In genomic region chr11:93524173-93524536, GRCh38 we compare ENCODE assay signal across 12 cellular contexts. TPM values are rescaled to one million over a fixed set of nuclear protein-coding genes. Genes with fewer than 3 reads are reported as not detected.
DNase-seq lines count a peak whose midpoint lies in the region; ATAC-seq and TF ChIP-seq lines count a peak whose summit lies in the region.
"Had no signal": no experiment of that assay in that cellular context is flagged by ENCODE, and none has a peak within 500 bp of the region (broad histone marks: within the 10 kb centered on the region; RNA-seq: fewer than 3 reads in every experiment).

No MANE protein-coding gene starts in this region.

- no peaks in the 10 kb centered on the region for H3F3A ChIP-seq in GM23338 (replicated peaks; ENCODE audit: low read depth)
- no peaks in the 10 kb centered on the region for H3F3A ChIP-seq in MM.1S (ENCODE audit: insufficient read depth, low read length)

- H3K9me3 ChIP-seq in MM.1S (replicated peaks; ENCODE audit: insufficient read depth, low read length), result no peaks in the 10 kb centered on the region
- H3K9me3 ChIP-seq in parathyroid adenoma (ENCODE audit: control insufficient read depth, low read length), result no peaks in the 10 kb centered on the region

- H3K36me3 Mint-ChIP-seq in activated CD4-positive, alpha-beta T cell treated with anti-CD3 and anti-CD28 coated beads, Interleukin-2, amount 10 ng/mL, durations not matched to agents 7 days and 5 days (ENCODE audit: low read depth), result peaks cover 27% of the 10 kb centered on the region
- H3K36me3 Mint-ChIP-seq in GM23338 (ENCODE audit: low read depth), result peaks cover 6% of the 10 kb centered on the region; the same call in 1 of the 3 replicates

- DNase-seq in activated CD4-positive, alpha-beta T cell treated with anti-CD3 and anti-CD28 coated beads, Interleukin-2, amount 10 ng/mL, durations not matched to agents 7 days and 5 days, result no peak
- DNase-seq in activated CD4-positive, alpha-beta T cell treated with anti-CD3 and anti-CD28 coated beads, Interleukin-2, amount 50 U/mL, for 1 hour, result no peak
- no peak for DNase-seq in GM23338 (ENCODE audit: low spot score)
- peak; percentile 21 for DNase-seq in MM.1S
- DNase-seq in GM19238 (ENCODE audit: insufficient read length, low spot score), result no peak
- no peak for DNase-seq in SW480 (ENCODE audit: low spot score)
- DNase-seq in pons (ENCODE audit: low spot score), result no peak
- DNase-seq: ACHN; NCI-H1048; nucleus accumbens; stimulated activated naive CD4-positive, alpha-beta T cell had no signal

- H3K4me1 Mint-ChIP-seq in activated CD4-positive, alpha-beta T cell treated with anti-CD3 and anti-CD28 coated beads, Interleukin-2, amount 10 ng/mL, durations not matched to agents 7 days and 5 days, result peaks cover 95% of the 10 kb centered on the region
- H3K4me1 Mint-ChIP-seq in GM23338, result peaks cover 59% of the 10 kb centered on the region

- CTCF ChIA-PET in activated CD4-positive, alpha-beta T cell treated with anti-CD3 and anti-CD28 coated beads, Interleukin-2, amount 10 ng/mL, durations not matched to agents 7 days and 5 days (lab: Charles Lee), result interaction anchor here (0.8 to 1.3 kb wide), 3 partner anchors 9 to 18 kb away, joined by 3 to 6 read pairs (median 5); no protein-coding TSS in a partner anchor

- H3K9me3 Mint-ChIP-seq in activated CD4-positive, alpha-beta T cell treated with anti-CD3 and anti-CD28 coated beads, Interleukin-2, amount 10 ng/mL, durations not matched to agents 7 days and 5 days, result no peaks in the 10 kb centered on the region
- H3K9me3 Mint-ChIP-seq in GM23338, result no peaks in the 10 kb centered on the region

- TF ChIP-seq CTCF in GM23338 (conservative IDR thresholded peaks at IDR 0.05; ENCODE audit: low read depth in 2 of 2), result no peak
- no peak for TF ChIP-seq CTCF in MM.1S (IDR thresholded peaks at IDR 0.05; ENCODE audit: low read length)
- TF ChIP-seq CTCF in parathyroid adenoma (IDR thresholded peaks at IDR 0.05), result no peak

- H3K36me3 ChIP-seq in GM23338 (ENCODE audit: insufficient read depth) (no peaks in the 10 kb centered on the region), MM.1S (replicated peaks; ENCODE audit: insufficient read depth, low read length) (no peaks in the 10 kb centered on the region), parathyroid adenoma (ENCODE audit: control insufficient read depth, insufficient read depth, low read length) (no peaks in the 10 kb centered on the region)

- H2AFZ ChIP-seq in GM23338 (no peak overlapping the region), MM.1S (ENCODE audit: low read length) (peak overlapping the region; percentile 31; the same call in 1 of the 2 replicates), parathyroid adenoma (no peak overlapping the region)

- H3K4me3 ChIP-seq in GM23338 (no peak overlapping the region), MM.1S (ENCODE audit: low read length) (peak overlapping the region; percentile 44), parathyroid adenoma (ENCODE audit: low read depth, low read length) (no peak overlapping the region)

- H3K27me3 Mint-ChIP-seq in activated CD4-positive, alpha-beta T cell treated with anti-CD3 and anti-CD28 coated beads, Interleukin-2, amount 10 ng/mL, durations not matched to agents 7 days and 5 days, result no peaks in the 10 kb centered on the region
- peaks cover 2% of the 10 kb centered on the region for H3K27me3 Mint-ChIP-seq in GM23338 (ENCODE audit: insufficient read depth, low read depth, poor library complexity)

- no peaks in the 10 kb centered on the region for H3K27me3 ChIP-seq in GM23338 (ENCODE audit: insufficient read depth)
- no peaks in the 10 kb centered on the region for H3K27me3 ChIP-seq in MM.1S (replicated peaks; ENCODE audit: insufficient read depth, low read length)
- H3K27me3 ChIP-seq in parathyroid adenoma (ENCODE audit: control insufficient read depth, insufficient read depth, low read length), result no peaks in the 10 kb centered on the region

- H3K79me2 ChIP-seq in GM23338 (replicated peaks; ENCODE audit: insufficient read depth) (peaks cover 86% of the 10 kb centered on the region), MM.1S (ENCODE audit: low read length) (0 out of 2 replicates have a peak, but pooled peaks cover 6% of the 10 kb centered on the region), parathyroid adenoma (peaks cover 3% of the 10 kb centered on the region)

- no peak overlapping the region for H3K4me2 ChIP-seq in GM23338
- peak overlapping the region; percentile 83; the same call in 1 of the 2 replicates for H3K4me2 ChIP-seq in MM.1S (ENCODE audit: low read depth, low read length)
- H3K4me2 ChIP-seq in parathyroid adenoma (ENCODE audit: low read length), result no peak overlapping the region

- H3K9me2 ChIP-seq in GM23338 (ENCODE audit: insufficient read depth) (no peaks in the 10 kb centered on the region), MM.1S (replicated peaks; ENCODE audit: insufficient read depth, low read length) (no peaks in the 10 kb centered on the region)

- peaks cover 30% of the 10 kb centered on the region for H3K4me1 ChIP-seq in GM23338 (ENCODE audit: insufficient read depth)
- peaks cover 17% of the 10 kb centered on the region for H3K4me1 ChIP-seq in MM.1S (ENCODE audit: low read length)
- peaks cover 9% of the 10 kb centered on the region for H3K4me1 ChIP-seq in parathyroid adenoma

- ATAC-seq in GM23338, result peak; percentile 31; the same call in 1 of the 3 replicates

- H4K20me1 ChIP-seq in GM23338 (replicated peaks; ENCODE audit: insufficient read depth) (no peaks in the 10 kb centered on the region; the same call in 1 of the 2 replicates), MM.1S (ENCODE audit: insufficient read depth, low read length) (no peaks in the 10 kb centered on the region)

- POLR2A ChIA-PET in activated CD4-positive, alpha-beta T cell treated with anti-CD3 and anti-CD28 coated beads, Interleukin-2, amount 10 ng/mL, durations not matched to agents 7 days and 5 days (lab: Charles Lee), result no interaction called here

- H3K27ac ChIP-seq in GM23338 (ENCODE audit: low read depth), result no peak overlapping the region
- peak overlapping the region; percentile 22; the same call in 1 of the 2 replicates for H3K27ac ChIP-seq in MM.1S (ENCODE audit: low read length)
- H3K27ac ChIP-seq in parathyroid adenoma, result peak overlapping the region; percentile 22

- peak overlapping the region; percentile 77 for H3K27ac Mint-ChIP-seq in activated CD4-positive, alpha-beta T cell treated with anti-CD3 and anti-CD28 coated beads, Interleukin-2, amount 10 ng/mL, durations not matched to agents 7 days and 5 days
- peak overlapping the region; percentile 42 for H3K27ac Mint-ChIP-seq in GM23338

- peak overlapping the region; percentile 31 for H3K4me3 Mint-ChIP-seq in activated CD4-positive, alpha-beta T cell treated with anti-CD3 and anti-CD28 coated beads, Interleukin-2, amount 10 ng/mL, durations not matched to agents 7 days and 5 days
- H3K4me3 Mint-ChIP-seq in GM23338, result no peak overlapping the region

- peak overlapping the region; percentile 8; the same call in 1 of the 2 replicates for H3K9ac ChIP-seq in MM.1S (ENCODE audit: low read length)
- H3K9ac ChIP-seq in parathyroid adenoma, result no peak overlapping the region

TF ChIP-seq in GM23338, 12 proteins besides CTCF, POLR2A, EP300 and RAD21 (continues in another document):
- TF ChIP-seq REST (IDR thresholded peaks at IDR 0.05; ENCODE audit: unreplicated experiment) (no peak), EZH2phosphoT487 (IDR thresholded peaks at IDR 0.05; ENCODE audit: unreplicated experiment) (no peak)

RNA-seq across cellular contexts. Expression of gene SMCO4, which starts 19.0 kb away (rescaled TPM):
- total RNA-seq in activated CD4-positive, alpha-beta T cell treated with anti-CD3 and anti-CD28 coated beads, Interleukin-2, amount 10 ng/mL, durations not matched to agents 7 days and 5 days, result 10 to 100 TPM; 35.4 to 41.9 TPM
- total RNA-seq in GM23338 (2014; rRNA removed; shearing (Covaris generic)), result 21.9 and 49.0 TPM in 2 replicates
- polyA plus RNA-seq in GM23338 (2016; fragmentation: Nextera tagmentation; extraction: Ambion mirVana), result 42.2 and 47.6 TPM in 2 replicates
